20 cellular contexts compared by ENCODE assay signal in the genomic region with DNA sequence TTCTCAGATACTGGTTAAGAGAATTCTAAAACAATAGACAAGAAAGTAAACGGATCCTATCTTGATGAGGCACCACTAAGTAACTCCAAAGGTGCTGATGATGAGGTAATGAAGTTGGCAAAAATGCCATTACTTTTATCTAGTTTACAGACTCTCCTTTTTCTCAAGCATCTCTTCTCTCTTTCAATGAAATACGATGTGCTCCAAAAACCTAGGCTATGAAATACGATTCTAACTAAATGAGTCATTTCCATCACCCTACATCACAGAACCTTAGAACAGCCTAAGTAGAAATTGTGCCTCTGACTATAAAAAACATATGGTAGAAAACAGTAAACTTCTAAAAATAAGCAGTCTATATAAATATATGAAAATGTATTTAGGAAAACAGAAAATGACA. TPM values are rescaled to one million over a fixed set of nuclear protein-coding genes. Genes with fewer than 3 reads are reported as not detected.
DNase-seq lines count a peak whose midpoint lies in the region; ATAC-seq and TF ChIP-seq lines count a peak whose summit lies in the region.
"Had no signal": no experiment of that assay in that cellular context is flagged by ENCODE, and none has a peak within 500 bp of the region (broad histone marks: within the 10 kb centered on the region; RNA-seq: fewer than 3 reads in every experiment).

No MANE protein-coding gene starts in this region.

- WGBS in SK-N-SH (ENCODE audit: low lambda C conversion rate), result 21% methylated on average over 3 of the region's 3 CpGs
- 73 to 78% methylated on average over 3 of the region's 3 CpGs for WGBS in testis, 2 donors

- peaks cover 34% of the 10 kb centered on the region for H3K79me2 ChIP-seq in ACC112 (ENCODE audit: control insufficient read depth, insufficient read depth, low read length, unreplicated experiment)
- peaks cover 71% of the 10 kb centered on the region for H3K79me2 ChIP-seq in SK-N-SH (ENCODE audit: insufficient read depth)

- TF ChIP-seq RAD21 in SK-N-SH (IDR thresholded peaks at IDR 0.05; ENCODE audit: low read length), result no peak

- H3K9me2 ChIP-seq in SK-N-SH, result no peaks in the 10 kb centered on the region

- TF ChIP-seq CTCF in HFF-Myc (IDR thresholded peaks at IDR 0.05; ENCODE audit: low read depth, low read length, missing control alignments) (no peak), SK-N-SH (IDR thresholded peaks at IDR 0.05) (no peak), fibroblast of pulmonary artery (IDR thresholded peaks at IDR 0.05; ENCODE audit: low read length, missing control alignments) (no peak), testis (IDR thresholded peaks at IDR 0.05) (no peak)

- no peak for ATAC-seq in GM21528 (IDR thresholded peaks at IDR 0.05; ENCODE audit: low FRiP score, unreplicated experiment)
- ATAC-seq: activated CD8-positive, alpha-beta T cell treated with anti-CD3 and anti-CD28 coated beads for 36 hours; activated T-cell treated with anti-CD3 and anti-CD28 coated beads, Interleukin-2, amount 50 U/mL, for 4 hours; left ventricle myocardium superior; sciatic nerve; T-helper 17 cell; WTC11 had no signal

- no peaks in the 10 kb centered on the region for H3K36me3 Mint-ChIP-seq in CD4-positive, alpha-beta memory T cell
- H3K36me3 Mint-ChIP-seq: activated naive CD8-positive, alpha-beta T cell treated with anti-CD3 and anti-CD28 coated beads for 36 hours; WTC11 had no signal

- H3K27ac Mint-ChIP-seq in CD4-positive, alpha-beta memory T cell, result no peak overlapping the region
- H3K27ac Mint-ChIP-seq: activated CD8-positive, alpha-beta T cell treated with anti-CD3 and anti-CD28 coated beads for 36 hours; activated naive CD8-positive, alpha-beta T cell treated with anti-CD3 and anti-CD28 coated beads for 36 hours; T-helper 17 cell; WTC11 had no signal

- H3K36me3 ChIP-seq in ACC112 (ENCODE audit: insufficient read depth, low read length) (no peaks in the 10 kb centered on the region), SK-N-SH (replicated peaks in 1 of 2; ENCODE audit: control insufficient read depth in 1 of 2, insufficient read depth in 2 of 2, low read length in 1 of 2) (no peaks in the 10 kb centered on the region), testis (ENCODE audit: low read depth, missing control alignments) (no peaks in the 10 kb centered on the region)
- H3K36me3 ChIP-seq in CD4-positive, alpha-beta memory T cell (ENCODE audit: insufficient read depth, low read length), result no peaks in the 10 kb centered on the region

- peaks cover 7 to 14% (median 9%) of the 10 kb centered on the region in 4 donors for H3K4me1 Mint-ChIP-seq in CD4-positive, alpha-beta memory T cell

- H3K4me3 ChIP-seq in ACC112 (ENCODE audit: low read depth, low read length) (peak overlapping the region; percentile 62), HFF-Myc (replicated peaks; ENCODE audit: low read depth, low read length) (no peak overlapping the region), SK-N-SH (ENCODE audit: low read depth in 2 of 2, low read length in 1 of 2) (peak overlapping the region in 1 of 2 experiments; percentile 3; a peak in 1 of 4 replicates), fibroblast of pulmonary artery (replicated peaks; ENCODE audit: low read depth, low read length) (no peak overlapping the region), testis (no peak overlapping the region)
- H3K4me3 ChIP-seq in CD4-positive, alpha-beta memory T cell (ENCODE audit: low read length in 2 of 2), result no peak overlapping the region
- H3K4me3 ChIP-seq: dorsolateral prefrontal cortex had no signal

- peaks cover 0 to 2% of the 10 kb centered on the region in 2 donors for H3K27me3 Mint-ChIP-seq in CD4-positive, alpha-beta memory T cell
- H3K27me3 Mint-ChIP-seq: activated CD8-positive, alpha-beta T cell treated with anti-CD3 and anti-CD28 coated beads for 36 hours; activated naive CD8-positive, alpha-beta T cell treated with anti-CD3 and anti-CD28 coated beads for 36 hours; T-helper 17 cell had no signal

- POLR2A ChIA-PET in SK-N-SH (lab: Yijun Ruan, JAX), result no interaction called here
- POLR2A ChIA-PET in CD4-positive, alpha-beta memory T cell (lab: Charles Lee; ENCODE audit: partially characterized antibody), result no interaction called here

- H3K9me3 ChIP-seq in SK-N-SH (no peaks in the 10 kb centered on the region), testis (no peaks in the 10 kb centered on the region)
- no peaks in the 10 kb centered on the region for H3K9me3 ChIP-seq in CD4-positive, alpha-beta memory T cell (ENCODE audit: control insufficient read depth in 1 of 2, low read length in 2 of 2)

- DNase-seq in HFF-Myc (ENCODE audit: extremely low read depth, low read depth) (peak; percentile 32), SK-N-SH (no peak), fibroblast of pulmonary artery (ENCODE audit: low read depth) (peak; percentile 32), HuH-7 (ENCODE audit: low spot score) (no peak), testis (no peak)
- no peak for DNase-seq in CD4-positive, alpha-beta memory T cell
- DNase-seq: activated CD8-positive, alpha-beta T cell treated with anti-CD3 and anti-CD28 coated beads for 36 hours; activated naive CD8-positive, alpha-beta T cell treated with anti-CD3 and anti-CD28 coated beads for 36 hours; activated T-cell treated with anti-CD3 and anti-CD28 coated beads, Interleukin-2, amount 50 U/mL, for 4 hours; dorsolateral prefrontal cortex; KBM-7; left ventricle myocardium superior; NCI-H1417; SIG-M5; stimulated activated CD4-positive, alpha-beta T cell treated with anti-CD3 and anti-CD28 coated beads, Interleukin-2, amount 100 ng/mL, for 24 hours; T-helper 17 cell had no signal

- peak overlapping the region; percentile 2 for H2AFZ ChIP-seq in ACC112 (ENCODE audit: low read length, unreplicated experiment)
- H2AFZ ChIP-seq in SK-N-SH (ENCODE audit: low read depth), result no peak overlapping the region

- intact Hi-C loops in testis (cut with DNase I; ENCODE audit: low total_unique reads), result no loop called here
- intact Hi-C loops in CD4-positive, alpha-beta memory T cell (cut with micrococcal nuclease), result no loop called here

- H3K4me1 ChIP-seq in ACC112 (ENCODE audit: control insufficient read depth, insufficient read depth, low read length, unreplicated experiment) (peaks cover 41% of the 10 kb centered on the region), SK-N-SH (ENCODE audit: control insufficient read depth in 1 of 2, insufficient read depth in 2 of 2, low read depth in 1 of 2, low read length in 1 of 2) (peaks cover 4 to 53% of the 10 kb centered on the region in 2 experiments; a peak in 2 of 4 replicates), testis (no peaks in the 10 kb centered on the region)
- H3K4me1 ChIP-seq in CD4-positive, alpha-beta memory T cell (ENCODE audit: insufficient read depth, low read length), result peaks cover 5% of the 10 kb centered on the region

- H3K9ac ChIP-seq in SK-N-SH, result peak overlapping the region; percentile 2; the same call in 1 of the 2 replicates

- H4K20me1 ChIP-seq in SK-N-SH (ENCODE audit: insufficient read depth), result no peaks in the 10 kb centered on the region; the same call in 1 of the 2 replicates

- no peak for TF ChIP-seq POLR2A in testis (IDR thresholded peaks at IDR 0.05)

- peaks cover 0 to 5% (median 0%) of the 10 kb centered on the region in 8 donors for H3K9me3 Mint-ChIP-seq in CD4-positive, alpha-beta memory T cell
- H3K9me3 Mint-ChIP-seq: activated CD8-positive, alpha-beta T cell treated with anti-CD3 and anti-CD28 coated beads for 36 hours; activated T-cell treated with anti-CD3 and anti-CD28 coated beads, Interleukin-2, amount 50 U/mL, for 4 hours; WTC11 had no signal

- no peak for TF ChIP-seq EP300 in SK-N-SH (IDR thresholded peaks at IDR 0.05; ENCODE audit: borderline replicate concordance in 1 of 2, low read depth in 1 of 2, low read length in 1 of 2)

- no peak overlapping the region for H3K4me3 Mint-ChIP-seq in CD4-positive, alpha-beta memory T cell
- H3K4me3 Mint-ChIP-seq: activated CD8-positive, alpha-beta T cell treated with anti-CD3 and anti-CD28 coated beads for 36 hours; activated naive CD8-positive, alpha-beta T cell treated with anti-CD3 and anti-CD28 coated beads for 36 hours; activated T-cell treated with anti-CD3 and anti-CD28 coated beads, Interleukin-2, amount 50 U/mL, for 4 hours; T-helper 17 cell; WTC11 had no signal

- peak overlapping the region; percentile 36 for H3K4me2 ChIP-seq in SK-N-SH

- H3K27me3 ChIP-seq in ACC112 (ENCODE audit: insufficient read depth, low read length) (no peaks in the 10 kb centered on the region), SK-N-SH (ENCODE audit: insufficient read depth) (no peaks in the 10 kb centered on the region), testis (no peaks in the 10 kb centered on the region)
- H3K27me3 ChIP-seq in CD4-positive, alpha-beta memory T cell (ENCODE audit: insufficient read depth, low read length), result no peaks in the 10 kb centered on the region
- H3K27me3 ChIP-seq: dorsolateral prefrontal cortex had no signal

- CTCF ChIA-PET in SK-N-SH (lab: Yijun Ruan, JAX), result interaction anchor here (1.1 kb wide), 1 partner anchor 22 kb away, joined by 3 read pairs; no protein-coding TSS in a partner anchor
- CTCF ChIA-PET in CD4-positive, alpha-beta memory T cell (lab: Charles Lee; ENCODE audit: partially characterized antibody), result interaction anchor here (1.0 kb wide), 1 partner anchor 565 kb away, joined by 3 read pairs; no protein-coding TSS in a partner anchor

- H3K27ac ChIP-seq in ACC112 (ENCODE audit: low read depth, low read length), result peak overlapping the region; percentile 79
- H3K27ac ChIP-seq in SK-N-SH (ENCODE audit: low read depth in 2 of 2, low read length in 1 of 2), result peak overlapping the region in 1 of 2 experiments; percentile 82; a peak in 2 of 4 replicates
- no peak overlapping the region for H3K27ac ChIP-seq in testis
- H3K27ac ChIP-seq in CD4-positive, alpha-beta memory T cell (ENCODE audit: low read depth, low read length), result no peak overlapping the region
- H3K27ac ChIP-seq: dorsolateral prefrontal cortex had no signal

- H3F3A ChIP-seq in SK-N-SH (replicated peaks; ENCODE audit: insufficient read depth), result peaks cover 41% of the 10 kb centered on the region

TF ChIP-seq in SK-N-SH, 30 proteins besides CTCF, POLR2A, EP300 and RAD21 (continues in another document):
- TF ChIP-seq EZH2phosphoT487 (IDR thresholded peaks at IDR 0.05; ENCODE audit: borderline replicate concordance, low read depth), result no peak

RNA-seq across cellular contexts. Expression of a gene that starts 58.9 kb away (rescaled TPM):
- polyA plus RNA-seq in SK-N-SH (2012; rRNA removed) (4.8 and 5.5 TPM in 2 replicates), testis (ENCODE audit: insufficient read depth, low read depth, low replicate concordance) (33.0 TPM)
- 3.0 and 3.5 TPM in 2 replicates for polyA plus RNA-seq in SK-N-SH (2012; cell fraction: cytosol; rRNA removed)
- 9.7 and 12.5 TPM in 2 replicates for polyA plus RNA-seq in SK-N-SH (2012; cell fraction: nucleus; rRNA removed)
- total RNA-seq in testis, result 10 to 100 TPM; 53.8 to 58.1 TPM
- total RNA-seq in CD4-positive, alpha-beta memory T cell, result 1 to 10 TPM; 6.5 to 9.6 TPM
- 1 to 10 TPM in 1 of 2 donors, under 1 TPM in 1; 0.18 to 1.4 TPM for polyA plus RNA-seq in CD4-positive, alpha-beta memory T cell

Comparison
In these comparisons a context has a peak if more than half of its experiments do, and no peak if none do; other contexts are left out.
1. DNase-seq: peak in HFF-Myc (single experiment) and fibroblast of pulmonary artery (single experiment); none in SK-N-SH (single experiment), HuH-7 (single experiment), testis (single experiment) and CD4-positive, alpha-beta memory T cell (0 of 5).